8 cellular contexts compared by ENCODE assay signal in the genomic region with DNA sequence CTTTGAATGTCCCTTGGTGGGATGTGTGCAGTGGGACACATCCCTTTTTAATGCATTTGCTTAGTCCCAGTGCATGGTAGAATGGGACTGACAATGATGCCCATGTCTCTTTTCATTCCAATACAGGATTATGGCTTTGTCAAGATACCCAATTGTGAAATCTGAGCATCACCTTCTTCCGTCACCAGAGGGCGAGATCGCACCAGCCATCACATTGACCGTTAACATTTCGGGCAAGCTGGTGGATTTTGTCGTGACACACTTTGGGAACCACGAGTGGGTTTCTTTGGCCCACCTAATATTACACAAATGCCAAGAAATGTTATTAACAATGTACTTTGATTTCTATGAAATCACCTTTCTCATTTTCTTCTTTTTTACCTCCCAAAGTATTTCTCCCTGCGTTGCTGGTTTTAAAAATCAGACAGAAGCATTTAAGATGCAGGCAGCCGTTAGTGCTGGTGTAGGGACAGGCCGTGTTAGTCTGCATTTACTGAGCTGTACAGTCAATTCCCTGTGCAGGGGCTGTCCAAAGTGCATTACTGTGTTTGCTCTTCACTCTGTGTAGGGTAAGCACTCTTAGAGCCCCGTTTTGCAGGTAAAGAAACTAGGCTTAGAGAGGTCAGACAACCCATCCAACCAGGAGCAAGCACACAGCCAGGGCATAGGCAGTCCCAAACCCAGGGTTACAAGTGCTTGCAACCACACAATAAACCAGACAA. TPM values are rescaled to one million over a fixed set of nuclear protein-coding genes. Genes with fewer than 3 reads are reported as not detected.
A peak's percentile ranks its signal among the peaks of the same experiment; 100 is the strongest.
DNase-seq lines count a peak whose midpoint lies in the region; ATAC-seq, FAIRE-seq and TF ChIP-seq lines count a peak whose summit lies in the region.

No MANE protein-coding gene starts in this region.

- 38% methylated on average over 11 of the region's 11 CpGs for WGBS in esophagus muscularis mucosa

- no peak for TF ChIP-seq POLR2A in GM12892 (IDR thresholded peaks at IDR 0.05; ENCODE audit: low read depth, low read length)
- no peak for TF ChIP-seq POLR2A in esophagus muscularis mucosa (IDR thresholded peaks at IDR 0.05; ENCODE audit: low read depth)

- H3K4me1 ChIP-seq in NT2/D1 (ENCODE audit: insufficient read depth, insufficient read length), result no peaks in the 10 kb centered on the region
- no peaks in the 10 kb centered on the region for H3K4me1 ChIP-seq in esophagus muscularis mucosa

- POLR2A ChIA-PET in BJ (lab: Charles Lee), result no interaction called here

- H3K36me3 ChIP-seq in BJ (ENCODE audit: control insufficient read depth, insufficient read depth, low read length), result no peaks in the 10 kb centered on the region
- no peaks in the 10 kb centered on the region for H3K36me3 ChIP-seq in NT2/D1 (ENCODE audit: insufficient read depth, insufficient read length, low read length)
- no peaks in the 10 kb centered on the region for H3K36me3 ChIP-seq in esophagus muscularis mucosa

- H3K9ac ChIP-seq in NT2/D1 (ENCODE audit: insufficient read length, low read depth), result no peak overlapping the region

- H3K9me3 ChIP-seq in NT2/D1 (ENCODE audit: insufficient read depth, low read length) (no peaks in the 10 kb centered on the region), esophagus muscularis mucosa (no peaks in the 10 kb centered on the region)

- ATAC-seq in GM21360 (IDR thresholded peaks at IDR 0.05; ENCODE audit: unreplicated experiment), result no peak

- TF ChIP-seq CTCF in BJ (IDR thresholded peaks at IDR 0.05; ENCODE audit: insufficient read depth, low read depth, low read length), result peak; percentile 59
- TF ChIP-seq CTCF in esophagus muscularis mucosa (IDR thresholded peaks at IDR 0.05), result peak in 2 of 3 experiments; percentile 7 to 31

- CTCF ChIA-PET in BJ (lab: Yijun Ruan, JAX), result no interaction called here

- H3K27ac ChIP-seq in esophagus muscularis mucosa (replicated peaks in 1 of 4), result no peak overlapping the region

- intact Hi-C loops in esophagus muscularis mucosa (cut with DNase I), result no loop called here

- no peak overlapping the region for H3K4me3 ChIP-seq in BJ (ENCODE audit: low read depth, low read length)
- no peak overlapping the region for H3K4me3 ChIP-seq in NT2/D1 (ENCODE audit: insufficient read length, low read depth)
- H3K4me3 ChIP-seq in esophagus muscularis mucosa, result no peak overlapping the region

- peak; percentile 70 for FAIRE-seq in GM12892 (lab: Jason Lieb, UNC)

- DNase-seq in BJ (ENCODE audit: low read depth) (no peak), GM12892 (ENCODE audit: insufficient read length) (no peak), NT2/D1 (ENCODE audit: low read depth, low spot score) (peak; percentile 8), esophagus muscularis mucosa (ENCODE audit: extremely low spot score) (no peak), NOMO-1 treated with dmso at 0.1 percent for 144 hours (lab: John Stamatoyannopoulos, UW; ENCODE audit: unreplicated experiment) (no peak)
- DNase-seq in NK-92 treated with Interleukin-12 subunit alpha and Interleukin-12 subunit beta, amount 100 ng/mL, for 24 hours (lab: John Stamatoyannopoulos, UW), result no peak
- no peak for DNase-seq in activated effector memory CD4-positive, alpha-beta T cell treated with Interleukin-2 at 50 U/mL for 16 hours

- no peak for TF ChIP-seq EP300 in esophagus muscularis mucosa (IDR thresholded peaks at IDR 0.05)

- no peaks in the 10 kb centered on the region for H3K27me3 ChIP-seq in BJ (ENCODE audit: control insufficient read depth, insufficient read depth, low read length)
- peaks cover 18% of the 10 kb centered on the region for H3K27me3 ChIP-seq in NT2/D1 (ENCODE audit: insufficient read depth, insufficient read length)
- peaks cover 0 to 14% (median 0%) of the 10 kb centered on the region in 4 donors for H3K27me3 ChIP-seq in esophagus muscularis mucosa

RNA-seq across cellular contexts. Expression of gene CWH43, which starts 46.5 kb away (rescaled TPM):
- not detected in 2 replicates for polyA plus RNA-seq in BJ (2011; rRNA removed)
- polyA minus RNA-seq in BJ (2011; rRNA and poly(A)+ RNA removed), result not detected in 2 replicates
- polyA plus RNA-seq in GM12892 (2012; ENCODE audit: missing spikeins), result not detected
- not detected for total RNA-seq in esophagus muscularis mucosa
